In genomic region chr11:44613081-44613628, GRCh38 we compare ENCODE assay signal across 1 cellular context.
A peak's percentile ranks its signal among the peaks of the same experiment; 100 is the strongest.
TF ChIP-seq lines count a peak whose summit lies in the region.

No MANE protein-coding gene starts in this region.

TF ChIP-seq in K562, 482 proteins besides CTCF, POLR2A, EP300 and RAD21:
- TF ChIP-seq CC2D1A (IDR thresholded peaks at IDR 0.05): no peak
- TF ChIP-seq ZNF316 (IDR thresholded peaks at IDR 0.05): peak; percentile 35; the same call in 1 of the 2 replicates
